Comparison of ENCODE assay signal across 14 cellular contexts in the genomic region with DNA sequence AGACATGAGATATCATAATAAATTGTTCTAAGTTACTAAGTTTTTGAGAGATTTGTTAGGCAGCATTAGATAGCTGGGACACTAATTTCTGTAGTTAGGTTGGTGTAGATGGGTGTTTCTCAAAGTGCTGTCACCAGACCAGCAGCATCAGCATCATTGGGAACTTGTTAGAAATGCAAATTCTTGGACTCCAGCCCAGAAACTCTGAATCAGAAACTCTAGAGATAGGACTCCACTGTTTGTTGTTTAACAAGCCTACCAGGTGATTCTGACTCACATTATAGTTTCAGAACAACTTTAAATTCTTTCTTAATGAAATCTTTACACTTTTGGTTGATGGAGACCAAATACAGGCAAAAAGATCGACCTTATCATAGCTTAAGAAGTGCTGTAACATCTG.
DNase-seq lines count a peak whose midpoint lies in the region; ATAC-seq, FAIRE-seq and TF ChIP-seq lines count a peak whose summit lies in the region.
"Had no signal": no experiment of that assay in that cellular context is flagged by ENCODE, and none has a peak within 500 bp of the region (broad histone marks: within the 10 kb centered on the region; RNA-seq: fewer than 3 reads in every experiment).

No MANE protein-coding gene starts in this region.

- H3K4me1 ChIP-seq in fibroblast of lung (ENCODE audit: control insufficient read depth, extremely low read depth, insufficient read depth, low read length) = no peaks in the 10 kb centered on the region
- H3K4me1 ChIP-seq: body of pancreas, HAP-1, heart left ventricle had no signal

- ATAC-seq in HG03159 (IDR thresholded peaks at IDR 0.05; ENCODE audit: unreplicated experiment) (no peak), GM19455 (IDR thresholded peaks at IDR 0.05; ENCODE audit: unreplicated experiment) (no peak)
- ATAC-seq: body of pancreas, heart left ventricle had no signal

- H3K9me3 Mint-ChIP-seq in activated T-helper 2 cell treated with anti-CD3 and anti-CD28 coated beads, Interferon-gamma antibody, Interleukin-2, Interleukin-4, amounts not matched to agents 10 μg/mL and 5 μg/mL and 100 μg/mL, durations not matched to agents 14 hours and 24 hours and 36 hours = no peaks in the 10 kb centered on the region
- H3K9me3 Mint-ChIP-seq: type B pancreatic cell had no signal

- peak; percentile 69 for FAIRE-seq in RCC 7860 (lab: Jason Lieb, UNC)

- no peak for TF ChIP-seq CTCF in fibroblast of lung (conservative IDR thresholded peaks at IDR 0.05 in 1 of 2, IDR thresholded peaks at IDR 0.05 in 1 of 2; ENCODE audit: low read depth in 1 of 2, low read length in 2 of 2)

- H3K27me3 ChIP-seq in fibroblast of lung (ENCODE audit: control insufficient read depth, insufficient read depth, low read length) = no peaks in the 10 kb centered on the region
- H3K27me3 ChIP-seq: body of pancreas, heart left ventricle had no signal

- intact Hi-C loops in activated T-helper 2 cell treated with anti-CD3 and anti-CD28 coated beads, Interferon-gamma antibody, Interleukin-2, Interleukin-4, amounts not matched to agents 10 μg/mL and 5 μg/mL and 100 μg/mL, durations not matched to agents 14 hours and 24 hours and 36 hours (cut with micrococcal nuclease) = no loop called here

- H3K4me2 ChIP-seq in fibroblast of lung (ENCODE audit: extremely low read depth, insufficient read depth, low read length) = no peak overlapping the region

- H3K27ac ChIP-seq in fibroblast of lung (ENCODE audit: insufficient read depth, low read length) = no peak overlapping the region
- H3K27ac ChIP-seq: body of pancreas, heart left ventricle had no signal

- H3K4me3 Mint-ChIP-seq in activated T-helper 2 cell treated with anti-CD3 and anti-CD28 coated beads, Interferon-gamma antibody, Interleukin-2, Interleukin-4, amounts not matched to agents 10 μg/mL and 5 μg/mL and 100 μg/mL, durations not matched to agents 14 hours and 24 hours and 36 hours (ENCODE audit: low read depth) = no peak overlapping the region
- H3K4me3 Mint-ChIP-seq: type B pancreatic cell had no signal

- no peak overlapping the region for H2AFZ ChIP-seq in fibroblast of lung (ENCODE audit: low read length)

- no peaks in the 10 kb centered on the region for H3K27me3 Mint-ChIP-seq in activated T-helper 2 cell treated with anti-CD3 and anti-CD28 coated beads, Interferon-gamma antibody, Interleukin-2, Interleukin-4, amounts not matched to agents 10 μg/mL and 5 μg/mL and 100 μg/mL, durations not matched to agents 14 hours and 24 hours and 36 hours (ENCODE audit: low read depth)
- H3K27me3 Mint-ChIP-seq: type B pancreatic cell had no signal

- no peaks in the 10 kb centered on the region for H3K36me3 Mint-ChIP-seq in activated T-helper 2 cell treated with anti-CD3 and anti-CD28 coated beads, Interferon-gamma antibody, Interleukin-2, Interleukin-4, amounts not matched to agents 10 μg/mL and 5 μg/mL and 100 μg/mL, durations not matched to agents 14 hours and 24 hours and 36 hours (ENCODE audit: low read depth)
- H3K36me3 Mint-ChIP-seq: type B pancreatic cell had no signal

- H3K79me2 ChIP-seq in fibroblast of lung (ENCODE audit: control insufficient read depth, insufficient read depth, low read length) = no peaks in the 10 kb centered on the region

- DNase-seq in SIG-M5 treated with dmso at 0.1 percent for 504 hours (lab: John Stamatoyannopoulos, UW; ENCODE audit: unreplicated experiment) (peak; percentile 17), SIG-M5 (lab: John Stamatoyannopoulos, UW) (no peak), RCC 7860 (ENCODE audit: low spot score) (peak; percentile 70), fibroblast of lung (ENCODE audit: low read depth in 2 of 2) (peak; percentile 76 to 94), dedifferentiated amniotic fluid mesenchymal stem cell (ENCODE audit: extremely low spot score) (no peak)
- DNase-seq in activated T-helper 2 cell treated with anti-CD3 and anti-CD28 coated beads, Interferon-gamma antibody, Interleukin-2, Interleukin-4, amounts not matched to agents 10 μg/mL and 5 μg/mL and 100 μg/mL, durations not matched to agents 14 hours and 24 hours and 36 hours (ENCODE audit: low spot score) = no peak
- DNase-seq: body of pancreas, heart left ventricle, NCI-H774, T1000 had no signal

- H3K27ac Mint-ChIP-seq in activated T-helper 2 cell treated with anti-CD3 and anti-CD28 coated beads, Interferon-gamma antibody, Interleukin-2, Interleukin-4, amounts not matched to agents 10 μg/mL and 5 μg/mL and 100 μg/mL, durations not matched to agents 14 hours and 24 hours and 36 hours = no peak overlapping the region
- H3K27ac Mint-ChIP-seq: type B pancreatic cell had no signal

- no peaks in the 10 kb centered on the region for H3K9me3 ChIP-seq in fibroblast of lung (ENCODE audit: control insufficient read depth, insufficient read depth, low read depth, low read length)
- H3K9me3 ChIP-seq: body of pancreas, HAP-1, heart left ventricle had no signal

- H3K4me1 Mint-ChIP-seq in activated T-helper 2 cell treated with anti-CD3 and anti-CD28 coated beads, Interferon-gamma antibody, Interleukin-2, Interleukin-4, amounts not matched to agents 10 μg/mL and 5 μg/mL and 100 μg/mL, durations not matched to agents 14 hours and 24 hours and 36 hours (ENCODE audit: low read depth) = no peaks in the 10 kb centered on the region

- H3K9ac ChIP-seq in fibroblast of lung (ENCODE audit: insufficient read depth, low read length) = no peak overlapping the region

- H3K4me3 ChIP-seq in fibroblast of lung (replicated peaks in 1 of 4; ENCODE audit: control extremely low read depth in 1 of 4, insufficient read depth in 1 of 4, low read depth in 3 of 4, low read length in 4 of 4) = no peak overlapping the region
- H3K4me3 ChIP-seq: body of pancreas, HAP-1, heart left ventricle had no signal

- no peaks in the 10 kb centered on the region for H3K36me3 ChIP-seq in fibroblast of lung (ENCODE audit: control insufficient read depth, insufficient read depth, low read length)
- H3K36me3 ChIP-seq: HAP-1, heart left ventricle had no signal

- no peaks in the 10 kb centered on the region for H4K20me1 ChIP-seq in fibroblast of lung (ENCODE audit: control insufficient read depth, extremely low read depth, insufficient read depth, low read length)

Comparison
In these comparisons a context has a peak if more than half of its experiments do, and no peak if none do; other contexts are left out.
1. DNase-seq: peak in SIG-M5 treated with dmso at 0.1 percent for 504 hours (single experiment), RCC 7860 (single experiment) and fibroblast of lung (2 of 2); none in SIG-M5 (single experiment), dedifferentiated amniotic fluid mesenchymal stem cell (single experiment) and activated T-helper 2 cell treated with anti-CD3 and anti-CD28 coated beads, Interferon-gamma antibody, Interleukin-2, Interleukin-4, amounts not matched to agents 10 μg/mL and 5 μg/mL and 100 μg/mL, durations not matched to agents 14 hours and 24 hours and 36 hours (single experiment).